Comparison of ENCODE assay signal across 1 cellular context in the genomic region with DNA sequence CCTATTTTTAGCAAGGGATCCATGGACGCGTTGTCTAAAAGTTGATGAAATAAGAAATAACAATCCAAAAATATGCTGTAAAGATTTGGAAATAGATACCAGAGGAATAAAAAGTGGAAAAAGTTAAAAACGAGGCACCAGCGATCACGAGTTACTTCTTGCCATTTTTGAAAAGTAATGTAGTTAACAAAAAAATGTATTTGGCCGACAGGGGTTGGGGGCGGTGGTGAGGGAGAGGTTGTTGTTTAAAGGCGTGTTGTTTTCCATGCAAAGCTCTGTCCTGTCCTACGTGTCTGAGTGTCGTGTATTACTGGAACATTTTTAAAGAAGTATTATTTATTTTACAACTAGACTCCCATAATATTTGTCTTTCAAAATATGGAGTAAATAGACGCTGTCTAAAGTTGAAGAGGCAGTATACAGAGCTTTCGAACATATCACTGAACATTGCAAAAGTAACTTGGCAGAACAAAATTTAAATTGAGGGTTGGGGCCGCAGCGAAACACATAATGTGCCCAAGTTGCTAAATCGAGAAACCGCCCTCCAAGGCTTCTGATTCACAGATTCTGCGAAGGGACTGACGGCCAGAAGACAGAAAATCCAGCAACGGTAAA.
TF ChIP-seq lines count a peak whose summit lies in the region.

No MANE protein-coding gene starts in this region.

TF ChIP-seq in SK-N-SH treated with all-trans-retinoic acid at 6 μM for 48 hours, 23 proteins besides CTCF, POLR2A, EP300 and RAD21 (continued from another document):
- TF ChIP-seq, protein P1, sequence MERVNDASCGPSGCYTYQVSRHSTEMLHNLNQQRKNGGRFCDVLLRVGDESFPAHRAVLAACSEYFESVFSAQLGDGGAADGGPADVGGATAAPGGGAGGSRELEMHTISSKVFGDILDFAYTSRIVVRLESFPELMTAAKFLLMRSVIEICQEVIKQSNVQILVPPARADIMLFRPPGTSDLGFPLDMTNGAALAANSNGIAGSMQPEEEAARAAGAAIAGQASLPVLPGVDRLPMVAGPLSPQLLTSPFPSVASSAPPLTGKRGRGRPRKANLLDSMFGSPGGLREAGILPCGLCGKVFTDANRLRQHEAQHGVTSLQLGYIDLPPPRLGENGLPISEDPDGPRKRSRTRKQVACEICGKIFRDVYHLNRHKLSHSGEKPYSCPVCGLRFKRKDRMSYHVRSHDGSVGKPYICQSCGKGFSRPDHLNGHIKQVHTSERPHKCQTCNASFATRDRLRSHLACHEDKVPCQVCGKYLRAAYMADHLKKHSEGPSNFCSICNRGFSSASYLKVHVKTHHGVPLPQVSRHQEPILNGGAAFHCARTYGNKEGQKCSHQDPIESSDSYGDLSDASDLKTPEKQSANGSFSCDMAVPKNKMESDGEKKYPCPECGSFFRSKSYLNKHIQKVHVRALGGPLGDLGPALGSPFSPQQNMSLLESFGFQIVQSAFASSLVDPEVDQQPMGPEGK (CRISPR knock-in tag; IDR thresholded peaks at IDR 0.05; ENCODE audit: borderline replicate concordance): no peak
- TF ChIP-seq, protein P2, sequence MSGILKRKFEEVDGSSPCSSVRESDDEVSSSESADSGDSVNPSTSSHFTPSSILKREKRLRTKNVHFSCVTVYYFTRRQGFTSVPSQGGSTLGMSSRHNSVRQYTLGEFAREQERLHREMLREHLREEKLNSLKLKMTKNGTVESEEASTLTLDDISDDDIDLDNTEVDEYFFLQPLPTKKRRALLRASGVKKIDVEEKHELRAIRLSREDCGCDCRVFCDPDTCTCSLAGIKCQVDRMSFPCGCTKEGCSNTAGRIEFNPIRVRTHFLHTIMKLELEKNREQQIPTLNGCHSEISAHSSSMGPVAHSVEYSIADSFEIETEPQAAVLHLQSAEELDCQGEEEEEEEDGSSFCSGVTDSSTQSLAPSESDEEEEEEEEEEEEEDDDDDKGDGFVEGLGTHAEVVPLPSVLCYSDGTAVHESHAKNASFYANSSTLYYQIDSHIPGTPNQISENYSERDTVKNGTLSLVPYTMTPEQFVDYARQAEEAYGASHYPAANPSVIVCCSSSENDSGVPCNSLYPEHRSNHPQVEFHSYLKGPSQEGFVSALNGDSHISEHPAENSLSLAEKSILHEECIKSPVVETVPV (CRISPR knock-in tag; IDR thresholded peaks at IDR 0.05): no peak
- TF ChIP-seq ZFP30 (CRISPR knock-in tag; IDR thresholded peaks at IDR 0.05) (no peak), TOX (CRISPR knock-in tag; IDR thresholded peaks at IDR 0.05; ENCODE audit: borderline replicate concordance) (no peak)
TF ChIP-seq in SK-N-SH treated with all-trans-retinoic acid at 6 μM for 48 hours: peak in this region for 0.
